15 cellular contexts compared by ENCODE assay signal in the genomic region with DNA sequence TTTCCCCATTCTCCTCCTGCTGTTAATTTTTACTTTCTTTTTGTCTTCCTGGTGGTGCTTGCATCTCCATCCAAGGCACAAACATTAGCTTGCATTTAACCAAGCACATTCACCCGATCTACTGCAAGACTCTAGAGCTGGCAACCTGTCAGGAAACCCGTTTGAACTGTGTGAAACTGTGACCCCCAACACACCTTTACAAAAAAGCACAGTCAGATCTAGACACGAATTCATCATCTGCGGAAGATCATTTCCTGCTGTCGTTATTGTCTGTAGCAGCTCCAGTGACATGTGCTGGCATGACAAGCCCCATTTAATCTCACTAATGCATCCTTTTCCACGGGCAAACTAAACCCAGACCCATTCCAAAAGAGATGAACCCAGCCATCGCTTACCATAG.
"Had no signal": no experiment of that assay in that cellular context is flagged by ENCODE, and none has a peak within 500 bp of the region (broad histone marks: within the 10 kb centered on the region; RNA-seq: fewer than 3 reads in every experiment).

No MANE protein-coding gene starts in this region.

- H3K27ac ChIP-seq: adrenal gland, colonic mucosa, esophagus squamous epithelium, tibial artery, vagina, VCaP had no signal

- H3K4me1 ChIP-seq: adrenal gland, colonic mucosa, esophagus squamous epithelium, tibial artery, vagina had no signal

- ATAC-seq: left colon; naive thymus-derived CD8-positive, alpha-beta T cell had no signal

- DNase-seq: activated CD4-positive, alpha-beta T cell treated with anti-CD3 and anti-CD28 coated beads, Interleukin-2, amount 50 U/mL, for 4 hours; activated effector memory CD4-positive, alpha-beta T cell treated with anti-CD3 and anti-CD28 coated beads, Interleukin-2, amount 50 U/mL, for 16 hours; colonic mucosa; esophagus squamous epithelium; foreskin fibroblast; left colon; naive thymus-derived CD8-positive, alpha-beta T cell; posterior cingulate gyrus; stimulated activated CD4-positive, alpha-beta T cell treated with anti-CD3 and anti-CD28 coated beads, Interleukin-15, amount 100 ng/mL, for 24 hours; T-helper 9 cell; tibial artery had no signal

- H3K36me3 Mint-ChIP-seq: naive thymus-derived CD8-positive, alpha-beta T cell had no signal

- H3K4me3 ChIP-seq: adrenal gland, colonic mucosa, esophagus squamous epithelium, lung, tibial artery, vagina had no signal

- H3K27me3 ChIP-seq: adrenal gland, colonic mucosa, esophagus squamous epithelium, tibial artery, vagina had no signal

- H3K9me3 ChIP-seq: adrenal gland, colonic mucosa, esophagus squamous epithelium, tibial artery, vagina had no signal

- H3K36me3 ChIP-seq: adrenal gland, colonic mucosa, esophagus squamous epithelium, tibial artery, vagina had no signal
